In genomic region chr4:184805462-184806245, GRCh38 we compare ENCODE assay signal across 9 cellular contexts. TPM values are rescaled to one million over a fixed set of nuclear protein-coding genes. Genes with fewer than 3 reads are reported as not detected.
A peak's percentile ranks its signal among the peaks of the same experiment; 100 is the strongest.
DNase-seq lines count a peak whose midpoint lies in the region; ATAC-seq, FAIRE-seq and TF ChIP-seq lines count a peak whose summit lies in the region.
"Had no signal": no experiment of that assay in that cellular context is flagged by ENCODE, and none has a peak within 500 bp of the region (broad histone marks: within the 10 kb centered on the region; RNA-seq: fewer than 3 reads in every experiment).

No MANE protein-coding gene starts in this region.

- peaks cover 69% of the 10 kb centered on the region for H3K4me1 ChIP-seq in keratinocyte (ENCODE audit: control insufficient read depth, extremely low read depth, insufficient read depth, low read length)

- FAIRE-seq in keratinocyte (lab: Jason Lieb, UNC): peak; percentile 91
- FAIRE-seq: endometrium had no signal

- no peaks in the 10 kb centered on the region for H3K36me3 Mint-ChIP-seq in activated CD4-positive, alpha-beta memory T cell treated with anti-CD3 and anti-CD28 coated beads, Interleukin-2, amount 10 ng/mL, durations not matched to agents 7 days and 5 days (ENCODE audit: low read depth)

- H3K9me1 ChIP-seq in keratinocyte (ENCODE audit: control insufficient read depth, extremely low read depth, insufficient read depth, low read length): no peaks in the 10 kb centered on the region

- peak overlapping the region; percentile 60 for H2AFZ ChIP-seq in keratinocyte (ENCODE audit: control insufficient read depth, low read length)

- H3K4me3 Mint-ChIP-seq in activated CD4-positive, alpha-beta memory T cell treated with anti-CD3 and anti-CD28 coated beads, Interleukin-2, amount 10 ng/mL, durations not matched to agents 7 days and 5 days: no peak overlapping the region

- DNase-seq in keratinocyte (ENCODE audit: low read depth, low spot score) (peak; percentile 73), ureter (ENCODE audit: low spot score) (peak; percentile 83), NCI-H2081 (lab: John Stamatoyannopoulos, UW) (no peak)
- no peak for DNase-seq in activated CD4-positive, alpha-beta memory T cell treated with anti-CD3 and anti-CD28 coated beads, Interleukin-2, amount 10 ng/mL, durations not matched to agents 7 days and 5 days

- peak overlapping the region; percentile 72 for H3K27ac ChIP-seq in VCaP
- H3K27ac ChIP-seq in keratinocyte (ENCODE audit: control insufficient read depth, insufficient read depth, low read length): peak overlapping the region; percentile 50

- H3K9me3 ChIP-seq in keratinocyte (ENCODE audit: control insufficient read depth, low read depth, low read length): no peaks in the 10 kb centered on the region

- H3K9ac ChIP-seq in keratinocyte (ENCODE audit: control insufficient read depth, extremely low read depth, insufficient read depth, low read length): peak overlapping the region; percentile 51

- H3K4me2 ChIP-seq in keratinocyte (ENCODE audit: control insufficient read depth, extremely low read depth, insufficient read depth, low read depth, low read length): peak overlapping the region; percentile 68

- H3K4me3 ChIP-seq in keratinocyte (ENCODE audit: control insufficient read depth in 2 of 3, extremely low read depth in 1 of 3, insufficient read depth in 2 of 3, low read depth in 1 of 3, low read length in 3 of 3): peak overlapping the region; percentile 28 to 56 (median 29)

- H3K27me3 ChIP-seq in keratinocyte (ENCODE audit: control insufficient read depth, extremely low read depth, insufficient read depth, low read length): no peaks in the 10 kb centered on the region

- CTCF ChIA-PET in activated CD4-positive, alpha-beta memory T cell treated with anti-CD3 and anti-CD28 coated beads, Interleukin-2, amount 10 ng/mL, durations not matched to agents 7 days and 5 days (lab: Charles Lee): no interaction called here

- no peaks in the 10 kb centered on the region for H4K20me1 ChIP-seq in keratinocyte (ENCODE audit: control insufficient read depth, extremely low read depth, insufficient read depth, low read length)

- dilution Hi-C loops in keratinocyte (cut with MboI; ENCODE audit: extremely low pct_ligation_motif_present, low sequenced_read_pairs): no loop called here

- no peaks in the 10 kb centered on the region for H3K9me3 Mint-ChIP-seq in activated CD4-positive, alpha-beta memory T cell treated with anti-CD3 and anti-CD28 coated beads, Interleukin-2, amount 10 ng/mL, durations not matched to agents 7 days and 5 days

- H3K4me1 Mint-ChIP-seq in activated CD4-positive, alpha-beta memory T cell treated with anti-CD3 and anti-CD28 coated beads, Interleukin-2, amount 10 ng/mL, durations not matched to agents 7 days and 5 days: peaks cover 3% of the 10 kb centered on the region

- ATAC-seq in GM18868 (IDR thresholded peaks at IDR 0.05; ENCODE audit: unreplicated experiment): peak; percentile 79
- ATAC-seq in HG03095 (IDR thresholded peaks at IDR 0.05; ENCODE audit: unreplicated experiment): peak; percentile 55
- no peak for ATAC-seq in GM21526 (IDR thresholded peaks at IDR 0.05; ENCODE audit: low FRiP score, unreplicated experiment)

- H3K36me3 ChIP-seq in keratinocyte (ENCODE audit: control insufficient read depth in 2 of 2, extremely low read depth in 1 of 2, insufficient read depth in 2 of 2, low read length in 2 of 2): peaks cover 4 to 11% of the 10 kb centered on the region in 2 experiments

- H3K79me2 ChIP-seq in keratinocyte (ENCODE audit: control insufficient read depth, insufficient read depth, low read length): peaks cover 16% of the 10 kb centered on the region

- TF ChIP-seq CTCF in VCaP (conservative IDR thresholded peaks at IDR 0.05) (no peak), keratinocyte (optimal IDR thresholded peaks at IDR 0.05 in 1 of 3, IDR thresholded peaks at IDR 0.05 in 1 of 3, conservative IDR thresholded peaks at IDR 0.05 in 1 of 3; ENCODE audit: extremely low read depth in 1 of 3, insufficient read depth in 2 of 3, low read length in 3 of 3) (peak in 1 of 3 experiments; percentile 14)

- POLR2A ChIA-PET in activated CD4-positive, alpha-beta memory T cell treated with anti-CD3 and anti-CD28 coated beads, Interleukin-2, amount 10 ng/mL, durations not matched to agents 7 days and 5 days (lab: Charles Lee): no interaction called here

- no peak overlapping the region for H3K27ac Mint-ChIP-seq in activated CD4-positive, alpha-beta memory T cell treated with anti-CD3 and anti-CD28 coated beads, Interleukin-2, amount 10 ng/mL, durations not matched to agents 7 days and 5 days

- no peaks in the 10 kb centered on the region for H3K27me3 Mint-ChIP-seq in activated CD4-positive, alpha-beta memory T cell treated with anti-CD3 and anti-CD28 coated beads, Interleukin-2, amount 10 ng/mL, durations not matched to agents 7 days and 5 days

RNA-seq across cellular contexts. Expression of gene ACSL1, which starts 20.1 kb away (rescaled TPM):
- polyA plus RNA-seq in keratinocyte: 46.4 to 64.3 TPM (median 60.6 TPM) in 3 replicates
- 58.9 TPM for polyA plus RNA-seq in keratinocyte (2011; ENCODE audit: low read depth)
- polyA plus RNA-seq in keratinocyte (2011; cell fraction: cytosol; rRNA removed): 26.6 and 55.5 TPM in 2 replicates
- polyA plus RNA-seq in keratinocyte (2011; cell fraction: nucleus; rRNA removed): 61.3 and 76.7 TPM in 2 replicates
- 49.9 and 91.8 TPM in 2 replicates for polyA plus RNA-seq in keratinocyte (2012; ENCODE audit: low replicate concordance)
- 68.3 to 118 TPM (median 104 TPM) in 3 replicates for polyA minus RNA-seq in keratinocyte
- 75.0 TPM for polyA minus RNA-seq in keratinocyte (2011; cell fraction: cytosol; rRNA and poly(A)+ RNA removed)
- polyA minus RNA-seq in keratinocyte (2011; cell fraction: nucleus; rRNA and poly(A)+ RNA removed): 67.1 and 83.1 TPM in 2 replicates
- 104 TPM for total RNA-seq in ureter
- total RNA-seq in activated CD4-positive, alpha-beta memory T cell treated with anti-CD3 and anti-CD28 coated beads, Interleukin-2, amount 10 ng/mL, durations not matched to agents 7 days and 5 days: 10 to 100 TPM; 16.0 to 16.1 TPM

Comparison
In these comparisons a context has a peak if more than half of its experiments do, and no peak if none do; other contexts are left out.
1. DNase-seq: peak in keratinocyte (single experiment) and ureter (single experiment); none in activated CD4-positive, alpha-beta memory T cell treated with anti-CD3 and anti-CD28 coated beads, Interleukin-2, amount 10 ng/mL, durations not matched to agents 7 days and 5 days (single experiment) and NCI-H2081 (0 of 2).